Comparison of ENCODE assay signal across 18 cellular contexts in genomic region chr13:102132896-102133295, GRCh38.
"Had no signal": no experiment of that assay in that cellular context is flagged by ENCODE, and none has a peak within 500 bp of the region (broad histone marks: within the 10 kb centered on the region; RNA-seq: fewer than 3 reads in every experiment).

No MANE protein-coding gene starts in this region.

- DNase-seq: activated CD4-positive, alpha-beta T cell treated with anti-CD3 and anti-CD28 coated beads, Interleukin-2, amount 50 U/mL, for 1 hour; activated CD4-positive, CD25-positive, alpha-beta regulatory T cell treated with anti-CD3 and anti-CD28 coated beads, Interleukin-2, amount 50 U/mL, for 72 hours; activated CD8-positive, alpha-beta memory T cell treated with anti-CD3 and anti-CD28 coated beads, Interleukin-2, amount 50 U/mL, for 4 hours; activated naive CD4-positive, alpha-beta T cell treated with anti-CD3 and anti-CD28 coated beads for 36 hours; activated T-cell treated with anti-CD3 and anti-CD28 coated beads, Interleukin-2, amount 50 U/mL, for 4 hours; anterior cingulate cortex; brain microvascular endothelial cell; central memory CD4-positive, alpha-beta T cell; endodermal cell; foreskin melanocyte; head of caudate nucleus; kidney; left lung; nephron progenitor cell; nucleus accumbens; stimulated activated CD4-positive, alpha-beta T cell treated with anti-CD3 and anti-CD28 coated beads, Interleukin-12 subunit alpha, Interleukin-12 subunit beta, amount 100 ng/mL, for 4 hours; stimulated activated CD4-positive, alpha-beta T cell treated with anti-CD3 and anti-CD28 coated beads, Interleukin-1b, Interleukin-23, amount 100 ng/mL, for 48 hours had no signal

- FAIRE-seq: urothelium cell line had no signal
